13 cellular contexts compared by ENCODE assay signal in the genomic region with DNA sequence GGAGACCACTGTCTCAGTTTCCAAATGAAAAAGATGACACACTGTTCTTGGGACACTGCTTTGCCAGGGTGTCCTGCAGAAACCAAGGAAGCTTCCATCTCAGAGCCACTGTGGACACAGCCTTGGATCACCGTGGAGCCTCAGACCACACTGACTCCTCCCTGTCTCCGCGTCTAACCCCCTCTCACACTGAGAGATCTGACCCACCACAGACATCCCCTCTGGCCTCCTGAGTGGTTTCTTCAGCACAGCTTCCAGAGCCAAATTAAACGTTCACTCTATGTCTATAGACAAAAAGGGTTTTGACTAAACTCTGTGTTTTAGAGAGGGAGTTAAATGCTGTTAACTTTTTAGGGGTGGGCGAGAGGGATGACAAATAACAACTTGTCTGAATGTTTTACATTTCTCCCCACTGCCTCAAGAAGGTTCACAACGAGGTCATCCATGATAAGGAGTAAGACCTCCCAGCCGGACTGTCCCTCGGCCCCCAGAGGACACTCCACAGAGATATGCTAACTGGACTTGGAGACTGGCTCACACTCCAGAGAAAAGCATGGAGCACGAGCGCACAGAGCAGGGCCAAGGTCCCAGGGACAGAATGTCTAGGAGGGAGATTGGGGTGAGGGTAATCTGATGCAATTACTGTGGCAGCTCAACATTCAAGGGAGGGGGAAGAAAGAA.
DNase-seq lines count a peak whose midpoint lies in the region; ATAC-seq and TF ChIP-seq lines count a peak whose summit lies in the region.
"Had no signal": no experiment of that assay in that cellular context is flagged by ENCODE, and none has a peak within 500 bp of the region (broad histone marks: within the 10 kb centered on the region; RNA-seq: fewer than 3 reads in every experiment).

No MANE protein-coding gene starts in this region.

- no peak for TF ChIP-seq CTCF in breast epithelium (IDR thresholded peaks at IDR 0.05)

- no peaks in the 10 kb centered on the region for H3K36me3 ChIP-seq in breast epithelium
- H3K36me3 ChIP-seq in skeletal muscle satellite cell (ENCODE audit: insufficient read depth, low read length): no peaks in the 10 kb centered on the region
- H3K36me3 ChIP-seq in CD8-positive, alpha-beta memory T cell (ENCODE audit: insufficient read depth, low read length): no peaks in the 10 kb centered on the region

- DNase-seq in H4 (ENCODE audit: low spot score): peak; percentile 44
- DNase-seq in breast epithelium (ENCODE audit: low spot score in 2 of 2): no peak
- peak; percentile 70 for DNase-seq in left kidney (ENCODE audit: low read depth, low spot score)
- DNase-seq in activated T-cell treated with anti-CD3 and anti-CD28 coated beads, Interleukin-2, amount 50 U/mL, for 1 hour: no peak
- DNase-seq in CD8-positive, alpha-beta memory T cell: no peak
- DNase-seq: activated CD4-positive, alpha-beta memory T cell treated with anti-CD3 and anti-CD28 coated beads for 36 hours; NCI-H526 had no signal

- CTCF ChIA-PET in CD8-positive, alpha-beta memory T cell (lab: Charles Lee): no interaction called here

- H3K27me3 ChIP-seq in breast epithelium (no peaks in the 10 kb centered on the region), skeletal muscle satellite cell (ENCODE audit: control insufficient read depth, insufficient read depth, low read length) (no peaks in the 10 kb centered on the region)
- no peaks in the 10 kb centered on the region for H3K27me3 ChIP-seq in CD8-positive, alpha-beta memory T cell (ENCODE audit: insufficient read depth, low read length, poor library complexity, severe bottlenecking)

- H3K4me1 ChIP-seq in breast epithelium: no peaks in the 10 kb centered on the region
- H3K4me1 ChIP-seq in skeletal muscle satellite cell (ENCODE audit: control insufficient read depth, insufficient read depth, low read length): peaks cover 37% of the 10 kb centered on the region
- no peaks in the 10 kb centered on the region for H3K4me1 ChIP-seq in CD8-positive, alpha-beta memory T cell (ENCODE audit: insufficient read depth, low read length)

- ATAC-seq in HG02970 (IDR thresholded peaks at IDR 0.05; ENCODE audit: low FRiP score, unreplicated experiment) (no peak), GM21360 (IDR thresholded peaks at IDR 0.05; ENCODE audit: unreplicated experiment) (no peak)
- ATAC-seq: activated naive CD4-positive, alpha-beta T cell treated with anti-CD3 and anti-CD28 coated beads, Interleukin-2, amount 50 U/mL, for 72 hours; GM23338 had no signal

- H3K27me3 Mint-ChIP-seq in CD8-positive, alpha-beta memory T cell: peaks cover 0 to 2% of the 10 kb centered on the region in 2 donors
- H3K27me3 Mint-ChIP-seq: activated CD4-positive, alpha-beta memory T cell treated with anti-CD3 and anti-CD28 coated beads for 36 hours; progenitor cell of endocrine pancreas had no signal

- no peak overlapping the region for H3K9ac ChIP-seq in skeletal muscle satellite cell (ENCODE audit: low read depth, low read length)

- H3K4me2 ChIP-seq in skeletal muscle satellite cell (ENCODE audit: low read length): peak overlapping the region; percentile 60
- H3K4me2 ChIP-seq: GM23338 had no signal

- intact Hi-C loops in breast epithelium (cut with DNase I; ENCODE audit: low total_unique reads): no loop called here

- no peak for TF ChIP-seq POLR2A in breast epithelium (IDR thresholded peaks at IDR 0.05)

- peaks cover 0 to 4% (median 0%) of the 10 kb centered on the region in 3 donors for H3K4me1 Mint-ChIP-seq in CD8-positive, alpha-beta memory T cell

- H3K9me3 Mint-ChIP-seq in CD8-positive, alpha-beta memory T cell: no peaks in the 10 kb centered on the region
- H3K9me3 Mint-ChIP-seq: activated CD4-positive, alpha-beta memory T cell treated with anti-CD3 and anti-CD28 coated beads for 36 hours; activated naive CD4-positive, alpha-beta T cell treated with anti-CD3 and anti-CD28 coated beads, Interleukin-2, amount 50 U/mL, for 72 hours; GM23338 had no signal

- no peak overlapping the region for H3K4me3 Mint-ChIP-seq in CD8-positive, alpha-beta memory T cell
- H3K4me3 Mint-ChIP-seq: activated CD4-positive, alpha-beta memory T cell treated with anti-CD3 and anti-CD28 coated beads for 36 hours; GM23338 had no signal

- no peaks in the 10 kb centered on the region for H3K36me3 Mint-ChIP-seq in CD8-positive, alpha-beta memory T cell
- H3K36me3 Mint-ChIP-seq: activated CD4-positive, alpha-beta memory T cell treated with anti-CD3 and anti-CD28 coated beads for 36 hours; activated naive CD4-positive, alpha-beta T cell treated with anti-CD3 and anti-CD28 coated beads, Interleukin-2, amount 50 U/mL, for 72 hours had no signal

- H3K4me3 ChIP-seq in breast epithelium (no peak overlapping the region), skeletal muscle satellite cell (ENCODE audit: low read length) (no peak overlapping the region)
- no peak overlapping the region for H3K4me3 ChIP-seq in CD8-positive, alpha-beta memory T cell (ENCODE audit: low read length)
- H3K4me3 ChIP-seq: GM23338 had no signal

- peak overlapping the region in 1 of 8 donors; percentile 11 for H3K27ac Mint-ChIP-seq in CD8-positive, alpha-beta memory T cell
- H3K27ac Mint-ChIP-seq: activated CD4-positive, alpha-beta memory T cell treated with anti-CD3 and anti-CD28 coated beads for 36 hours; activated naive CD4-positive, alpha-beta T cell treated with anti-CD3 and anti-CD28 coated beads, Interleukin-2, amount 50 U/mL, for 72 hours; GM23338; progenitor cell of endocrine pancreas had no signal

- H3K9me3 ChIP-seq in breast epithelium: no peaks in the 10 kb centered on the region
- H3K9me3 ChIP-seq in skeletal muscle satellite cell (replicated peaks; ENCODE audit: low read length): no peaks in the 10 kb centered on the region
- H3K9me3 ChIP-seq in CD8-positive, alpha-beta memory T cell (ENCODE audit: low read length): no peaks in the 10 kb centered on the region

- peak overlapping the region; percentile 50 to 80 for H3K27ac ChIP-seq in breast epithelium
- H3K27ac ChIP-seq in CD8-positive, alpha-beta memory T cell (ENCODE audit: low read depth, low read length): no peak overlapping the region

- POLR2A ChIA-PET in CD8-positive, alpha-beta memory T cell (lab: Charles Lee): no interaction called here

Comparison
In these comparisons a context has a peak if more than half of its experiments do, and no peak if none do; other contexts are left out.
1. DNase-seq: peak in H4 (single experiment) and left kidney (single experiment); none in breast epithelium (0 of 2), activated T-cell treated with anti-CD3 and anti-CD28 coated beads, Interleukin-2, amount 50 U/mL, for 1 hour (single experiment) and CD8-positive, alpha-beta memory T cell (0 of 5).